In the genomic region with DNA sequence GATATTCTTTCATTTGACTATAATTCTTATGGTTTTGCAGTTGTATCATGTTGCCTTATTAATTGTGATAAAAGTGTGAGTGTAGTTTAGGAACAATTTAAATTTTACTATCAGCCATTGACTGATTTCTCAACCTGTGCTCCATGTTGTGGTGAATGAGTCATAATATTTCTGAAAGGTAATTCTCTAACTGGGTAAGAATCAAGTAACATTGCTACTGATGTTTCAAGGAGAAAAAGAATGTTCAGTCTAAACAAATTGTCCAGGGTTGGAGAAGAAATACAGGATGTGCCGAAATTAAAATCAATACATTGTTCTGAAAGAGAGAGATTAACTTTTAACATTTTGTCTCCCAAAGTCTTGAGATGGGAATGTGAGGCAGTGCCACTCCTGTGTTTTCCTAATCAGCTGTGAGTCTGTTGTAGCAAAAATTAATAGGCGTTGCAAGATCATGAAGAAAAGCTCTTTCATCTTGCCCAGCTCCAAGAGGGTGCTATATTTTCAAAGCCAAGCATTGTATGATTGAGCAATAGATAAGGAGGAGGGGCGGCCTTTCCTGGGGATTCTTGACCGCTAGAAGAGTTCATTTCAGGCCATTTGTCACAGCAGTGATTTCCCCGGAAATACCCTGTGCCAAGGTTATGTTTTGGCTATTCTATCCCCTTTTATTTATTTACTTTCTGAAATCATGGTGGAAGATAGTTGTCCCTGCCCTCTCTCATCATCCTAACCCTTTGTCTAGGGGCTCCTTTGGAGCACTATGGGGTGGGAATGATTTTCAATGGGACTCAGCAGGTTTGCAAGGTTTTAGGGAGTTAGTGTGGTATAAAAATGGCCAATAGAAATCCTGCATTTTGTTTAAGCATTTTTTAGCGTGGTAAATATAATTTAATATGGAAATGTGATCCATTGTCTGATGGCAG, we compare ENCODE assay signal across 11 cellular contexts.
A peak's percentile ranks its signal among the peaks of the same experiment; 100 is the strongest.
DNase-seq lines count a peak whose midpoint lies in the region; ATAC-seq and TF ChIP-seq lines count a peak whose summit lies in the region.
"Had no signal": no experiment of that assay in that cellular context is flagged by ENCODE, and none has a peak within 500 bp of the region (broad histone marks: within the 10 kb centered on the region; RNA-seq: fewer than 3 reads in every experiment).

No MANE protein-coding gene starts in this region.

- H3K36me3 ChIP-seq in naive thymus-derived CD4-positive, alpha-beta T cell (ENCODE audit: control insufficient read depth in 2 of 3, insufficient read depth in 3 of 3, low read length in 3 of 3) = no peaks in the 10 kb centered on the region
- H3K36me3 ChIP-seq: WERI-Rb-1 had no signal

- H3K36me3 Mint-ChIP-seq in natural killer cell treated with Interleukin-12 subunit alpha and Interleukin-12 subunit beta and Interleukin-15 and Interleukin-18, amount 100 ng/mL, for 72 hours = no peaks in the 10 kb centered on the region
- H3K36me3 Mint-ChIP-seq in naive thymus-derived CD4-positive, alpha-beta T cell = peaks cover 0 to 31% (median 13%) of the 10 kb centered on the region in 5 donors

- H3K27me3 Mint-ChIP-seq in natural killer cell treated with Interleukin-12 subunit alpha and Interleukin-12 subunit beta and Interleukin-15 and Interleukin-18, amount 100 ng/mL, for 72 hours = no peaks in the 10 kb centered on the region
- H3K27me3 Mint-ChIP-seq in naive thymus-derived CD4-positive, alpha-beta T cell = no peaks in the 10 kb centered on the region

- H3K27ac ChIP-seq in naive thymus-derived CD4-positive, alpha-beta T cell (ENCODE audit: low read depth, low read length) = no peak overlapping the region
- H3K27ac ChIP-seq: WERI-Rb-1 had no signal

- TF ChIP-seq CTCF in choroid plexus epithelial cell (conservative IDR thresholded peaks at IDR 0.05; ENCODE audit: low read depth, low read length) = no peak

- CTCF ChIA-PET in naive thymus-derived CD4-positive, alpha-beta T cell (lab: Charles Lee) = no interaction called here

- no peaks in the 10 kb centered on the region for H3K4me1 ChIP-seq in naive thymus-derived CD4-positive, alpha-beta T cell (ENCODE audit: control insufficient read depth in 2 of 2, insufficient read depth in 2 of 2, low read length in 2 of 2)

- H3K27me3 ChIP-seq in naive thymus-derived CD4-positive, alpha-beta T cell (ENCODE audit: control insufficient read depth in 2 of 2, insufficient read depth in 2 of 2, low read length in 2 of 2) = no peaks in the 10 kb centered on the region

- no peaks in the 10 kb centered on the region for H3K9me3 ChIP-seq in naive thymus-derived CD4-positive, alpha-beta T cell (ENCODE audit: control insufficient read depth in 2 of 3, low read length in 3 of 3)

- DNase-seq in Daoy (ENCODE audit: low read depth) (peak; percentile 5), NCI-H2196 (lab: John Stamatoyannopoulos, UW; ENCODE audit: unreplicated experiment) (peak; percentile 56), choroid plexus epithelial cell (ENCODE audit: low read depth) (peak; percentile 69), mucosa of gallbladder (ENCODE audit: low spot score) (peak; percentile 11)
- DNase-seq in natural killer cell treated with Interleukin-12 subunit alpha and Interleukin-12 subunit beta and Interleukin-15 and Interleukin-18, amount 100 ng/mL, for 72 hours (ENCODE audit: low spot score) = no peak
- DNase-seq in naive thymus-derived CD4-positive, alpha-beta T cell = no peak
- DNase-seq in stimulated activated CD4-positive, alpha-beta T cell treated with anti-CD3 and anti-CD28 coated beads, Interleukin-12 subunit alpha, Interleukin-12 subunit beta, amount 100 ng/mL, for 4 hours = no peak
- DNase-seq: activated gamma-delta T cell treated with Interleukin-2 at 50 U/mL for 16 hours, left colon, WERI-Rb-1 had no signal

- no peak for ATAC-seq in natural killer cell treated with Interleukin-12 subunit alpha and Interleukin-12 subunit beta and Interleukin-15 and Interleukin-18, amount 100 ng/mL, for 72 hours
- no peak for ATAC-seq in naive thymus-derived CD4-positive, alpha-beta T cell
- ATAC-seq in GM18867 (IDR thresholded peaks at IDR 0.05; ENCODE audit: unreplicated experiment) = no peak
- ATAC-seq: left colon had no signal

- POLR2A ChIA-PET in naive thymus-derived CD4-positive, alpha-beta T cell (lab: Charles Lee) = no interaction called here

- H3K4me3 Mint-ChIP-seq in natural killer cell treated with Interleukin-12 subunit alpha and Interleukin-12 subunit beta and Interleukin-15 and Interleukin-18, amount 100 ng/mL, for 72 hours = no peak overlapping the region
- H3K4me3 Mint-ChIP-seq in naive thymus-derived CD4-positive, alpha-beta T cell = no peak overlapping the region

- no peaks in the 10 kb centered on the region for H3K9me3 Mint-ChIP-seq in natural killer cell treated with Interleukin-12 subunit alpha and Interleukin-12 subunit beta and Interleukin-15 and Interleukin-18, amount 100 ng/mL, for 72 hours
- H3K9me3 Mint-ChIP-seq in naive thymus-derived CD4-positive, alpha-beta T cell = peaks cover 0 to 2% (median 0%) of the 10 kb centered on the region in 11 donors

- peaks cover 5 to 7% of the 10 kb centered on the region in 2 donors for H3K4me1 Mint-ChIP-seq in natural killer cell treated with Interleukin-12 subunit alpha and Interleukin-12 subunit beta and Interleukin-15 and Interleukin-18, amount 100 ng/mL, for 72 hours (ENCODE audit: low read depth in 2 of 2)
- H3K4me1 Mint-ChIP-seq in naive thymus-derived CD4-positive, alpha-beta T cell = peaks cover 0 to 2% (median 0%) of the 10 kb centered on the region in 7 donors

- no peak overlapping the region for H3K27ac Mint-ChIP-seq in natural killer cell treated with Interleukin-12 subunit alpha and Interleukin-12 subunit beta and Interleukin-15 and Interleukin-18, amount 100 ng/mL, for 72 hours
- H3K27ac Mint-ChIP-seq in naive thymus-derived CD4-positive, alpha-beta T cell = no peak overlapping the region

- peak overlapping the region; percentile 17 for H3K4me3 ChIP-seq in choroid plexus epithelial cell (ENCODE audit: low read depth, low read length)
- H3K4me3 ChIP-seq in naive thymus-derived CD4-positive, alpha-beta T cell (ENCODE audit: low read length) = no peak overlapping the region

- intact Hi-C loops in naive thymus-derived CD4-positive, alpha-beta T cell (cut with micrococcal nuclease) = no loop called here

Comparison
In these comparisons a context has a peak if more than half of its experiments do, and no peak if none do; other contexts are left out.
1. DNase-seq: peak in Daoy (single experiment), NCI-H2196 (single experiment), choroid plexus epithelial cell (single experiment) and mucosa of gallbladder (single experiment); none in natural killer cell treated with Interleukin-12 subunit alpha and Interleukin-12 subunit beta and Interleukin-15 and Interleukin-18, amount 100 ng/mL, for 72 hours (single experiment), naive thymus-derived CD4-positive, alpha-beta T cell (0 of 9) and stimulated activated CD4-positive, alpha-beta T cell treated with anti-CD3 and anti-CD28 coated beads, Interleukin-12 subunit alpha, Interleukin-12 subunit beta, amount 100 ng/mL, for 4 hours (single experiment).